Comparison of ENCODE assay signal across 26 cellular contexts in the genomic region with DNA sequence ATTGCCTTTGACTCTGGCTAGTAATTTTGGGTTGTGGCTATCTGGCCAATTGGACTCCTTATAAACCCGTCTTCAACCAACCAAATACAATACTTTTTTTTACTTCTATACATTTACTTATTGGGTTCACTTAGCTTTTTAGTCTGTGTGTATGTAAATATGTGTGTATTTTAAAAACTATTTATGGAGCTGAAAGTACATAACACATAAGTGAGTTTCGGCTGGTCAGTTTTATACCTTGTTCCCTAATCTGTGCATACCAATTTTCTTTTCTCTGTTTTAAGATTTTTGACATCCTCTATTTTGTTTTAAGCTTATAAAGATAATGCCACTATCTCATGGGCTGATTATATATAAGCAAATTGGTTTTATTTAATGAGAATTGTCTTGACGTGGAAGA.
A peak's percentile ranks its signal among the peaks of the same experiment; 100 is the strongest.
DNase-seq lines count a peak whose midpoint lies in the region; ATAC-seq, FAIRE-seq and TF ChIP-seq lines count a peak whose summit lies in the region.
"Had no signal": no experiment of that assay in that cellular context is flagged by ENCODE, and none has a peak within 500 bp of the region (broad histone marks: within the 10 kb centered on the region; RNA-seq: fewer than 3 reads in every experiment).

No MANE protein-coding gene starts in this region.

- H3K4ac ChIP-seq in H1 (replicated peaks; ENCODE audit: insufficient read length, low read depth, low read length): no peak overlapping the region

- CTCF ChIA-PET in H1 (lab: Charles Lee; ENCODE audit: partially characterized antibody): no interaction called here
- CTCF ChIA-PET in HEK293T (lab: Yijun Ruan, JAX): no interaction called here

- no peak for TF ChIP-seq CTCF in H1 (IDR thresholded peaks at IDR 0.05; ENCODE audit: control extremely low read depth in 1 of 3, insufficient read depth in 1 of 3, low read depth in 1 of 3, low read length in 3 of 3)
- no peak for TF ChIP-seq CTCF in glutamatergic neuron (IDR thresholded peaks at IDR 0.05; ENCODE audit: partially characterized antibody, unreplicated experiment)

- no peak overlapping the region for H3K27ac Mint-ChIP-seq in glutamatergic neuron (ENCODE audit: unreplicated experiment)
- H3K27ac Mint-ChIP-seq: activated CD8-positive, alpha-beta T cell treated with anti-CD3 and anti-CD28 coated beads, Interleukin-2, amount 10 ng/mL, durations not matched to agents 7 days and 5 days; activated T-cell treated with anti-CD3 and anti-CD28 coated beads, Interleukin-2, amount 50 U/mL, for 24 hours; dendritic cell treated with granulocyte-macrophage colony-stimulating factor and Interleukin-4, amounts not matched to agents 40 ng/mL and 50 ng/mL, for 4 days; immature natural killer cell had no signal

- no peak overlapping the region for H3K56ac ChIP-seq in H1 (replicated peaks; ENCODE audit: insufficient read length, low read depth, low read length)

- no peak overlapping the region for H3K27ac ChIP-seq in H1 (ENCODE audit: low read depth, low read length)
- H3K27ac ChIP-seq: heart right ventricle, left ventricle myocardium inferior, RWPE1, tibial artery had no signal

- peak; percentile 7 for FAIRE-seq in H1 (lab: Jason Lieb, UNC)

- WGBS in H1 (ENCODE audit: extremely low coverage in 1 of 2, insufficient coverage in 1 of 2, insufficient read length in 1 of 2, insufficient replicate concordance in 2 of 2, low coverage in 1 of 2, low lambda C conversion rate in 2 of 2, missing lambda C conversion rate in 1 of 2), 2 experiments: 96% methylated on average over 3 of the region's 3 CpGs; no CpG with 5 or more reads in 1 of the 2 experiments

- no peak overlapping the region for H2BK5ac ChIP-seq in H1 (ENCODE audit: low read depth, low read length)

- peaks cover 4% of the 10 kb centered on the region for H3K36me3 Mint-ChIP-seq in glutamatergic neuron (ENCODE audit: unreplicated experiment)

- no peak overlapping the region for H3K23ac ChIP-seq in H1 (ENCODE audit: insufficient read length)

- H4K91ac ChIP-seq in H1 (replicated peaks; ENCODE audit: insufficient read length, low read length): no peak overlapping the region

- H4K8ac ChIP-seq in H1 (ENCODE audit: extremely low read depth, insufficient read depth, low read length): no peak overlapping the region

- no peak overlapping the region for H3K14ac ChIP-seq in H1 (ENCODE audit: insufficient read length)

- peak; percentile 74 for ATAC-seq in GM18861 (IDR thresholded peaks at IDR 0.05; ENCODE audit: unreplicated experiment)
- ATAC-seq in GM21447 (IDR thresholded peaks at IDR 0.05; ENCODE audit: unreplicated experiment): peak; percentile 74
- ATAC-seq in HG03175 (IDR thresholded peaks at IDR 0.05; ENCODE audit: unreplicated experiment): peak; percentile 66
- ATAC-seq: activated CD8-positive, alpha-beta T cell treated with anti-CD3 and anti-CD28 coated beads, Interleukin-2, amount 10 ng/mL, durations not matched to agents 7 days and 5 days; heart right ventricle had no signal

- H4K20me1 ChIP-seq in H1 (replicated peaks in 1 of 2; ENCODE audit: control insufficient read depth in 1 of 2, insufficient read depth in 2 of 2, low read length in 2 of 2): no peaks in the 10 kb centered on the region

- DNase-seq in H1 (ENCODE audit: low read depth in 1 of 2, low spot score in 2 of 2) (no peak), RKO (ENCODE audit: low spot score) (no peak), glutamatergic neuron (no peak), middle frontal gyrus (ENCODE audit: extremely low spot score, low spot score) (no peak), HEK293T (ENCODE audit: extremely low spot score) (no peak)
- DNase-seq: activated CD4-positive, CD25-positive, alpha-beta regulatory T cell treated with anti-CD3 and anti-CD28 coated beads, Interleukin-2, amount 50 U/mL, for 72 hours; activated CD8-positive, alpha-beta T cell treated with anti-CD3 and anti-CD28 coated beads, Interleukin-2, amount 10 ng/mL, durations not matched to agents 7 days and 5 days; activated naive CD4-positive, alpha-beta T cell treated with Interleukin-2 at 50 U/mL for 16 hours; activated T-cell treated with anti-CD3 and anti-CD28 coated beads, Interleukin-2, amount 50 U/mL, for 24 hours; amniotic stem cell; H9; heart right ventricle; immature natural killer cell; left ventricle myocardium inferior; mucosa of descending colon; NCI-H1092 treated with DMSO at 0.1 percent for 48 hours; NCI-H2029 treated with DMSO at 0.1 percent for 48 hours; stimulated activated CD4-positive, alpha-beta T cell treated with anti-CD3 and anti-CD28 coated beads, Interleukin-2, amount 100 ng/mL, for 24 hours; stimulated activated naive CD4-positive, alpha-beta T cell treated with Interleukin-2 at 50 U/mL for 16 hours; tibial artery had no signal

- H3K79me2 ChIP-seq in H1 (ENCODE audit: control insufficient read depth in 1 of 2, insufficient read depth in 2 of 2, low read length in 2 of 2): no peaks in the 10 kb centered on the region

- no peak for TF ChIP-seq POLR2A in H1 (IDR thresholded peaks at IDR 0.05; ENCODE audit: control extremely low read depth in 1 of 2, low read depth in 2 of 2, low read length in 2 of 2)

- H3K4me1 Mint-ChIP-seq in glutamatergic neuron (ENCODE audit: low read depth, unreplicated experiment): peaks cover 2% of the 10 kb centered on the region
- H3K4me1 Mint-ChIP-seq: immature natural killer cell had no signal

- H3K4me3 Mint-ChIP-seq in glutamatergic neuron (ENCODE audit: unreplicated experiment): no peak overlapping the region
- H3K4me3 Mint-ChIP-seq: activated CD8-positive, alpha-beta T cell treated with anti-CD3 and anti-CD28 coated beads, Interleukin-2, amount 10 ng/mL, durations not matched to agents 7 days and 5 days; activated T-cell treated with anti-CD3 and anti-CD28 coated beads, Interleukin-2, amount 50 U/mL, for 24 hours; dendritic cell treated with granulocyte-macrophage colony-stimulating factor and Interleukin-4, amounts not matched to agents 40 ng/mL and 50 ng/mL, for 4 days; H9; immature natural killer cell had no signal

- H3K27me3 ChIP-seq in H1 (replicated peaks in 1 of 4; ENCODE audit: control insufficient read depth in 3 of 4, extremely low read depth in 1 of 4, insufficient read depth in 3 of 4, low read length in 3 of 4): no peaks in the 10 kb centered on the region
- H3K27me3 ChIP-seq: heart right ventricle, tibial artery had no signal

- H3K9me3 ChIP-seq in H1 (ENCODE audit: insufficient read depth in 2 of 2, low read depth in 1 of 2, low read length in 1 of 2): peaks cover 3 to 8% of the 10 kb centered on the region in 2 experiments; a peak in 2 of 4 replicates
- H3K9me3 ChIP-seq: heart right ventricle, left ventricle myocardium inferior, mucosa of descending colon, tibial artery had no signal

- no peaks in the 10 kb centered on the region for H3K79me1 ChIP-seq in H1 (ENCODE audit: low read depth, low read length)

- no peak overlapping the region for H3K4me3 ChIP-seq in H1 (ENCODE audit: extremely low read depth in 1 of 4, insufficient read depth in 2 of 4, low read depth in 3 of 4, low read length in 4 of 4)
- H3K4me3 ChIP-seq: heart right ventricle, left ventricle myocardium inferior, mucosa of descending colon, skin epidermis, tibial artery had no signal

- no peak overlapping the region for H2AK5ac ChIP-seq in H1 (ENCODE audit: low read depth, low read length)

- H3K4me1 ChIP-seq in H1 (replicated peaks in 1 of 4; ENCODE audit: control insufficient read depth in 3 of 4, insufficient read depth in 4 of 4, low read length in 3 of 4): peaks cover 0 to 8% (median 2%) of the 10 kb centered on the region in 4 experiments; a peak in 3 of 7 replicates

- no peak for TF ChIP-seq EP300 in H1 (IDR thresholded peaks at IDR 0.05; ENCODE audit: borderline replicate concordance in 1 of 2, low read depth in 2 of 2, low read length in 2 of 2)

- no peak overlapping the region for H3K9ac ChIP-seq in H1 (replicated peaks in 1 of 4; ENCODE audit: extremely low read depth in 1 of 4, low read depth in 3 of 4, low read length in 3 of 4)

- H3K18ac ChIP-seq in H1 (ENCODE audit: extremely low read depth, low read length): no peak overlapping the region

- no peaks in the 10 kb centered on the region for H3K36me3 ChIP-seq in H1 (ENCODE audit: control insufficient read depth in 2 of 4, insufficient read depth in 4 of 4, low read length in 3 of 4)
- H3K36me3 ChIP-seq: left ventricle myocardium inferior had no signal

- no peaks in the 10 kb centered on the region for H3K9me3 Mint-ChIP-seq in glutamatergic neuron (ENCODE audit: unreplicated experiment)
- H3K9me3 Mint-ChIP-seq: activated T-cell treated with anti-CD3 and anti-CD28 coated beads, Interleukin-2, amount 50 U/mL, for 24 hours; dendritic cell treated with granulocyte-macrophage colony-stimulating factor and Interleukin-4, amounts not matched to agents 40 ng/mL and 50 ng/mL, for 4 days; immature natural killer cell had no signal

- POLR2A ChIA-PET in H1 (lab: Charles Lee; ENCODE audit: partially characterized antibody) (no interaction called here), HEK293T (lab: Yijun Ruan, JAX) (no interaction called here)

- no peak overlapping the region for H2BK15ac ChIP-seq in H1 (ENCODE audit: low read length)

- H2AFZ ChIP-seq in H1 (ENCODE audit: low read length): no peak overlapping the region

- H3K23me2 ChIP-seq in H1 (ENCODE audit: low read depth, low read length): no peaks in the 10 kb centered on the region

- H2BK120ac ChIP-seq in H1 (replicated peaks; ENCODE audit: low read depth, low read length): no peak overlapping the region

- no peak overlapping the region for H2BK20ac ChIP-seq in H1 (ENCODE audit: low read length)

- no peaks in the 10 kb centered on the region for H3K27me3 Mint-ChIP-seq in glutamatergic neuron (ENCODE audit: unreplicated experiment)
- H3K27me3 Mint-ChIP-seq: activated T-cell treated with anti-CD3 and anti-CD28 coated beads, Interleukin-2, amount 50 U/mL, for 24 hours; dendritic cell treated with granulocyte-macrophage colony-stimulating factor and Interleukin-4, amounts not matched to agents 40 ng/mL and 50 ng/mL, for 4 days had no signal

- TF ChIP-seq RAD21 in H1 (IDR thresholded peaks at IDR 0.05 in 1 of 2, conservative IDR thresholded peaks at IDR 0.05 in 1 of 2; ENCODE audit: low read depth in 2 of 2, low read length in 2 of 2): no peak

- no peak overlapping the region for H3K4me2 ChIP-seq in H1 (ENCODE audit: insufficient read depth in 1 of 2, low read depth in 2 of 2, low read length in 2 of 2)

- no peak overlapping the region for H4K5ac ChIP-seq in H1 (ENCODE audit: insufficient read length, low read depth, low read length)

- H2BK12ac ChIP-seq in H1 (ENCODE audit: low read depth, low read length): no peak overlapping the region

TF ChIP-seq in H1, 55 proteins besides CTCF, POLR2A, EP300 and RAD21 (continues in another document):
- TF ChIP-seq SP4 (IDR thresholded peaks at IDR 0.05; ENCODE audit: low read length) (no peak), SRF (IDR thresholded peaks at IDR 0.05; ENCODE audit: low read depth, low read length) (no peak), KDM4A (IDR thresholded peaks at IDR 0.05; ENCODE audit: low read depth, low read length, severe bottlenecking) (no peak), JUND (IDR thresholded peaks at IDR 0.05; ENCODE audit: low read length) (no peak)

TF ChIP-seq in HEK293T, 16 proteins besides CTCF, POLR2A, EP300 and RAD21 (continues in another document):
- TF ChIP-seq FOXM1 (IDR thresholded peaks at IDR 0.05; ENCODE audit: borderline replicate concordance) (no peak), CTBP1 (IDR thresholded peaks at IDR 0.05; ENCODE audit: borderline replicate concordance) (no peak), ELF4 (IDR thresholded peaks at IDR 0.05) (no peak), TARDBP (IDR thresholded peaks at IDR 0.05) (no peak), NFRKB (IDR thresholded peaks at IDR 0.05) (no peak)
